Comparison of ENCODE assay signal across 1 cellular context in genomic region chr16:68084504-68085258, GRCh38.
TF ChIP-seq lines count a peak whose summit lies in the region.

No MANE protein-coding gene starts in this region.

TF ChIP-seq in HepG2, 621 proteins besides CTCF, POLR2A, EP300 and RAD21 (continued from another document and continues in another):
- TF ChIP-seq U2AF1 (optimal IDR thresholded peaks at IDR 0.05; ENCODE audit: low read depth, low read length) = peak; percentile 98
- peak; percentile 71 for TF ChIP-seq FOXA3 (CRISPR knock-in tag; IDR thresholded peaks at IDR 0.05)
- peak; percentile 97 for TF ChIP-seq ZNF704 (CRISPR knock-in tag; IDR thresholded peaks at IDR 0.05; ENCODE audit: borderline replicate concordance)
- TF ChIP-seq NAIF1 (CRISPR knock-in tag; IDR thresholded peaks at IDR 0.05; ENCODE audit: borderline replicate concordance) = peak; percentile 95
- no peak for TF ChIP-seq MED13 (CRISPR knock-in tag; IDR thresholded peaks at IDR 0.05)
- TF ChIP-seq ARHGAP35 (CRISPR knock-in tag; IDR thresholded peaks at IDR 0.05; ENCODE audit: borderline replicate concordance) = peak; percentile 91
- peak; percentile 74 for TF ChIP-seq ZNF263 (CRISPR knock-in tag; IDR thresholded peaks at IDR 0.05)
- no peak; the same call in 1 of the 2 replicates for TF ChIP-seq ZNF7 (CRISPR knock-in tag; IDR thresholded peaks at IDR 0.05)
- TF ChIP-seq, protein P1, sequence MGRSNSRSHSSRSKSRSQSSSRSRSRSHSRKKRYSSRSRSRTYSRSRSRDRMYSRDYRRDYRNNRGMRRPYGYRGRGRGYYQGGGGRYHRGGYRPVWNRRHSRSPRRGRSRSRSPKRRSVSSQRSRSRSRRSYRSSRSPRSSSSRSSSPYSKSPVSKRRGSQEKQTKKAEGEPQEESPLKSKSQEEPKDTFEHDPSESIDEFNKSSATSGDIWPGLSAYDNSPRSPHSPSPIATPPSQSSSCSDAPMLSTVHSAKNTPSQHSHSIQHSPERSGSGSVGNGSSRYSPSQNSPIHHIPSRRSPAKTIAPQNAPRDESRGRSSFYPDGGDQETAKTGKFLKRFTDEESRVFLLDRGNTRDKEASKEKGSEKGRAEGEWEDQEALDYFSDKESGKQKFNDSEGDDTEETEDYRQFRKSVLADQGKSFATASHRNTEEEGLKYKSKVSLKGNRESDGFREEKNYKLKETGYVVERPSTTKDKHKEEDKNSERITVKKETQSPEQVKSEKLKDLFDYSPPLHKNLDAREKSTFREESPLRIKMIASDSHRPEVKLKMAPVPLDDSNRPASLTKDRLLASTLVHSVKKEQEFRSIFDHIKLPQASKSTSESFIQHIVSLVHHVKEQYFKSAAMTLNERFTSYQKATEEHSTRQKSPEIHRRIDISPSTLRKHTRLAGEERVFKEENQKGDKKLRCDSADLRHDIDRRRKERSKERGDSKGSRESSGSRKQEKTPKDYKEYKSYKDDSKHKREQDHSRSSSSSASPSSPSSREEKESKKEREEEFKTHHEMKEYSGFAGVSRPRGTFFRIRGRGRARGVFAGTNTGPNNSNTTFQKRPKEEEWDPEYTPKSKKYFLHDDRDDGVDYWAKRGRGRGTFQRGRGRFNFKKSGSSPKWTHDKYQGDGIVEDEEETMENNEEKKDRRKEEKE (IDR thresholded peaks at IDR 0.05) = no peak
- TF ChIP-seq ZNF362 (CRISPR knock-in tag; IDR thresholded peaks at IDR 0.05; ENCODE audit: borderline replicate concordance) = 0 out of 2 replicates have a peak, but pooled peaks have one; percentile 9
- TF ChIP-seq GLI4 (CRISPR knock-in tag; IDR thresholded peaks at IDR 0.05; ENCODE audit: borderline replicate concordance) = peak; percentile 95
- peak; percentile 87; the same call in 1 of the 2 replicates for TF ChIP-seq ZNF296 (CRISPR knock-in tag; conservative IDR thresholded peaks at IDR 0.05)
- TF ChIP-seq MXD3 (CRISPR knock-in tag; IDR thresholded peaks at IDR 0.05) = peak; percentile 97
- 0 out of 2 replicates have a peak, but pooled peaks have one; percentile 47 for TF ChIP-seq FIP1L1 (IDR thresholded peaks at IDR 0.05; ENCODE audit: borderline replicate concordance, insufficient read depth, low read depth, low read length)
- peak; percentile 94 for TF ChIP-seq SMAD3 (CRISPR knock-in tag; IDR thresholded peaks at IDR 0.05)
- peak; percentile 76; the same call in 1 of the 2 replicates for TF ChIP-seq ZNF225 (CRISPR knock-in tag; IDR thresholded peaks at IDR 0.05)
- peak; percentile 29; the same call in 1 of the 2 replicates for TF ChIP-seq TCF7 (IDR thresholded peaks at IDR 0.05; ENCODE audit: low read depth)
- TF ChIP-seq U2AF2 (IDR thresholded peaks at IDR 0.05; ENCODE audit: low read depth, low read length) = 0 out of 2 replicates have a peak, but pooled peaks have one; percentile 25
- TF ChIP-seq DRAP1 (CRISPR knock-in tag; IDR thresholded peaks at IDR 0.05) = peak; percentile 93
- peak; percentile 97 for TF ChIP-seq NCOR1 (IDR thresholded peaks at IDR 0.05; ENCODE audit: borderline replicate concordance, low read length)
- TF ChIP-seq KLF15 (CRISPR knock-in tag; IDR thresholded peaks at IDR 0.05; ENCODE audit: borderline replicate concordance) = no peak
- TF ChIP-seq ZNF101 (CRISPR knock-in tag; IDR thresholded peaks at IDR 0.05; ENCODE audit: borderline replicate concordance, low read depth) = no peak
- TF ChIP-seq HNRNPLL (IDR thresholded peaks at IDR 0.05; ENCODE audit: low read depth, low read length, poor library complexity, severe bottlenecking) = peak; percentile 92
- peak; percentile 81 for TF ChIP-seq HIVEP1 (CRISPR knock-in tag; IDR thresholded peaks at IDR 0.05)
- TF ChIP-seq RBM39 (IDR thresholded peaks at IDR 0.05; ENCODE audit: low read depth, low read length, poor library complexity, severe bottlenecking) = no peak
- peak; percentile 99 for TF ChIP-seq BORCS8-MEF2B (CRISPR knock-in tag; IDR thresholded peaks at IDR 0.05)
- TF ChIP-seq ZNF431 (CRISPR knock-in tag; IDR thresholded peaks at IDR 0.05; ENCODE audit: borderline replicate concordance, low read depth) = peak; percentile 99
- no peak for TF ChIP-seq SP1 (IDR thresholded peaks at IDR 0.05)
- TF ChIP-seq SP1 (CRISPR knock-in tag; IDR thresholded peaks at IDR 0.05) = peak; percentile 84
- peak; percentile 97 for TF ChIP-seq ZNF547 (CRISPR knock-in tag; IDR thresholded peaks at IDR 0.05)
- TF ChIP-seq KAT2B (IDR thresholded peaks at IDR 0.05; ENCODE audit: borderline replicate concordance, low read depth, low read length) = no peak
- TF ChIP-seq ZNF770 (CRISPR knock-in tag; IDR thresholded peaks at IDR 0.05) = peak; percentile 66
- TF ChIP-seq MYC (CRISPR knock-in tag; IDR thresholded peaks at IDR 0.05; ENCODE audit: borderline replicate concordance) = peak; percentile 98
- peak; percentile 88 for TF ChIP-seq PITX1 (CRISPR knock-in tag; IDR thresholded peaks at IDR 0.05)
- TF ChIP-seq ZSCAN9 (CRISPR knock-in tag; IDR thresholded peaks at IDR 0.05; ENCODE audit: borderline replicate concordance) = peak; percentile 96
- TF ChIP-seq SMAD1 (CRISPR knock-in tag; IDR thresholded peaks at IDR 0.05; ENCODE audit: borderline replicate concordance, low read depth) = peak; percentile 29; the same call in 1 of the 2 replicates
- no peak for TF ChIP-seq HHEX (CRISPR knock-in tag; IDR thresholded peaks at IDR 0.05)
- peak; percentile 92; the same call in 1 of the 2 replicates for TF ChIP-seq CENPT (CRISPR knock-in tag; IDR thresholded peaks at IDR 0.05; ENCODE audit: low read depth)
- peak; percentile 95 for TF ChIP-seq ZBTB7B (CRISPR knock-in tag; IDR thresholded peaks at IDR 0.05)
- TF ChIP-seq ZFYVE20 (CRISPR knock-in tag; IDR thresholded peaks at IDR 0.05; ENCODE audit: borderline replicate concordance, low read depth) = peak; percentile 58; the same call in 1 of the 2 replicates
- TF ChIP-seq GMEB1 (CRISPR knock-in tag; IDR thresholded peaks at IDR 0.05; ENCODE audit: borderline replicate concordance) = peak; percentile 73
- peak; percentile 89 for TF ChIP-seq ZC3H4 (CRISPR knock-in tag; IDR thresholded peaks at IDR 0.05; ENCODE audit: borderline replicate concordance)
- peak; percentile 77; the same call in 1 of the 2 replicates for TF ChIP-seq ZNF354B (CRISPR knock-in tag; IDR thresholded peaks at IDR 0.05)
- TF ChIP-seq TBX3 (IDR thresholded peaks at IDR 0.05; ENCODE audit: borderline replicate concordance) = peak; percentile 41; the same call in 1 of the 2 replicates
- TF ChIP-seq ZSCAN20 (CRISPR knock-in tag; IDR thresholded peaks at IDR 0.05; ENCODE audit: borderline replicate concordance) = peak; percentile 86; the same call in 1 of the 2 replicates
- TF ChIP-seq ZC3H13 (CRISPR knock-in tag; IDR thresholded peaks at IDR 0.05) = peak; percentile 94; the same call in 1 of the 2 replicates
- peak; percentile 97 for TF ChIP-seq MTA1 (CRISPR knock-in tag; IDR thresholded peaks at IDR 0.05; ENCODE audit: borderline replicate concordance)
- peak; percentile 97 for TF ChIP-seq ARNT2 (CRISPR knock-in tag; IDR thresholded peaks at IDR 0.05; ENCODE audit: low read depth)
- TF ChIP-seq, protein P2, sequence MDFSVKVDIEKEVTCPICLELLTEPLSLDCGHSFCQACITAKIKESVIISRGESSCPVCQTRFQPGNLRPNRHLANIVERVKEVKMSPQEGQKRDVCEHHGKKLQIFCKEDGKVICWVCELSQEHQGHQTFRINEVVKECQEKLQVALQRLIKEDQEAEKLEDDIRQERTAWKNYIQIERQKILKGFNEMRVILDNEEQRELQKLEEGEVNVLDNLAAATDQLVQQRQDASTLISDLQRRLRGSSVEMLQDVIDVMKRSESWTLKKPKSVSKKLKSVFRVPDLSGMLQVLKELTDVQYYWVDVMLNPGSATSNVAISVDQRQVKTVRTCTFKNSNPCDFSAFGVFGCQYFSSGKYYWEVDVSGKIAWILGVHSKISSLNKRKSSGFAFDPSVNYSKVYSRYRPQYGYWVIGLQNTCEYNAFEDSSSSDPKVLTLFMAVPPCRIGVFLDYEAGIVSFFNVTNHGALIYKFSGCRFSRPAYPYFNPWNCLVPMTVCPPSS (IDR thresholded peaks at IDR 0.05) = no peak
- TF ChIP-seq, protein P3, sequence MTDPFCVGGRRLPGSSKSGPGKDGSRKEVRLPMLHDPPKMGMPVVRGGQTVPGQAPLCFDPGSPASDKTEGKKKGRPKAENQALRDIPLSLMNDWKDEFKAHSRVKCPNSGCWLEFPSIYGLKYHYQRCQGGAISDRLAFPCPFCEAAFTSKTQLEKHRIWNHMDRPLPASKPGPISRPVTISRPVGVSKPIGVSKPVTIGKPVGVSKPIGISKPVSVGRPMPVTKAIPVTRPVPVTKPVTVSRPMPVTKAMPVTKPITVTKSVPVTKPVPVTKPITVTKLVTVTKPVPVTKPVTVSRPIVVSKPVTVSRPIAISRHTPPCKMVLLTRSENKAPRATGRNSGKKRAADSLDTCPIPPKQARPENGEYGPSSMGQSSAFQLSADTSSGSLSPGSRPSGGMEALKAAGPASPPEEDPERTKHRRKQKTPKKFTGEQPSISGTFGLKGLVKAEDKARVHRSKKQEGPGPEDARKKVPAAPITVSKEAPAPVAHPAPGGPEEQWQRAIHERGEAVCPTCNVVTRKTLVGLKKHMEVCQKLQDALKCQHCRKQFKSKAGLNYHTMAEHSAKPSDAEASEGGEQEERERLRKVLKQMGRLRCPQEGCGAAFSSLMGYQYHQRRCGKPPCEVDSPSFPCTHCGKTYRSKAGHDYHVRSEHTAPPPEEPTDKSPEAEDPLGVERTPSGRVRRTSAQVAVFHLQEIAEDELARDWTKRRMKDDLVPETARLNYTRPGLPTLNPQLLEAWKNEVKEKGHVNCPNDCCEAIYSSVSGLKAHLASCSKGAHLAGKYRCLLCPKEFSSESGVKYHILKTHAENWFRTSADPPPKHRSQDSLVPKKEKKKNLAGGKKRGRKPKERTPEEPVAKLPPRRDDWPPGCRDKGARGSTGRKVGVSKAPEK (CRISPR knock-in tag; IDR thresholded peaks at IDR 0.05; ENCODE audit: borderline replicate concordance) = no peak; the same call in 1 of the 2 replicates
- peak; percentile 97 for TF ChIP-seq ZNF709 (CRISPR knock-in tag; IDR thresholded peaks at IDR 0.05)
- TF ChIP-seq RXRA (CRISPR knock-in tag; IDR thresholded peaks at IDR 0.05) = peak; percentile 94
- peak; percentile 77 for TF ChIP-seq NCOA2 (CRISPR knock-in tag; IDR thresholded peaks at IDR 0.05)
- TF ChIP-seq REXO4 (CRISPR knock-in tag; IDR thresholded peaks at IDR 0.05; ENCODE audit: borderline replicate concordance) = no peak
- peak; percentile 49; the same call in 1 of the 2 replicates for TF ChIP-seq GATA4 (IDR thresholded peaks at IDR 0.05; ENCODE audit: borderline replicate concordance, low read depth)
- 0 out of 2 replicates have a peak, but pooled peaks have one; percentile 24 for TF ChIP-seq SMAD9 (CRISPR knock-in tag; IDR thresholded peaks at IDR 0.05)
- peak; percentile 96 for TF ChIP-seq HNF4G (IDR thresholded peaks at IDR 0.05; ENCODE audit: borderline replicate concordance, low read depth, low read length)
- peak; percentile 96 for TF ChIP-seq HNF4G (CRISPR knock-in tag; IDR thresholded peaks at IDR 0.05; ENCODE audit: borderline replicate concordance, low read depth)
